In the genomic region with DNA sequence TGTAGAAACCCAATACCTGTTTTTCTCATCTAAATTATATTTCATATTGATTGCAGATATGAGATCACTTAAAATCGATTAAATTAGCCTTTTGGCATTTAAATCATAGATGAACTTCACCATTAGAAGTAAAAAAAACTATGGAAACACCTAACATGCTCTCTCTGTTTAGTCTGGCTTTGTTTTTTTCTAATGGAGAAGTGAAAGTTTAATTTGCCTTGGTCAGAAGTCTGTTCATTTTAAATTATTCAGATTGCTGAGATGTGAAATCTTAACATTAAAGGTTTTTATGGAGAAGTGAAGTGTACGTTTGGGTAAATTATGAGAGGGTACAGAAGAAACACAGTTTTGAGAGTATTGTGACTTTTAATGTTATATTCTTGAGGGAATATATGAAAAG, we compare ENCODE assay signal across 35 cellular contexts.
"Had no signal": no experiment of that assay in that cellular context is flagged by ENCODE, and none has a peak within 500 bp of the region (broad histone marks: within the 10 kb centered on the region; RNA-seq: fewer than 3 reads in every experiment).

No MANE protein-coding gene starts in this region.

- H3K27ac Mint-ChIP-seq: activated CD4-positive, alpha-beta T cell treated with anti-CD3 and anti-CD28 coated beads, Interleukin-2, amount 10 ng/mL, durations not matched to agents 24 days and 14 days; activated naive CD4-positive, alpha-beta T cell treated with anti-CD3 and anti-CD28 coated beads, Interleukin-2, amount 50 U/mL, for 24 hours; activated naive CD8-positive, alpha-beta T cell treated with anti-CD3 and anti-CD28 coated beads, Interleukin-2, amount 10 ng/mL, durations not matched to agents 7 days and 5 days; activated T-helper 1 cell treated with anti-CD3 and anti-CD28 coated beads, Interleukin-12 subunit alpha, Interleukin-12 subunit beta, Interleukin-2, Interleukin-4 antibody, amounts not matched to agents 30 ng/mL and 10 ng/mL and 1 ng/mL, durations not matched to agents 14 hours and 24 hours and 36 hours had no signal

- H3K9me3 ChIP-seq: ascending aorta had no signal

- H3K27me3 Mint-ChIP-seq: activated CD4-positive, alpha-beta T cell treated with anti-CD3 and anti-CD28 coated beads, Interleukin-2, amount 10 ng/mL, durations not matched to agents 24 days and 14 days; activated naive CD4-positive, alpha-beta T cell treated with anti-CD3 and anti-CD28 coated beads, Interleukin-2, amount 50 U/mL, for 24 hours; activated naive CD8-positive, alpha-beta T cell treated with anti-CD3 and anti-CD28 coated beads, Interleukin-2, amount 10 ng/mL, durations not matched to agents 7 days and 5 days had no signal

- H3K9me3 Mint-ChIP-seq: activated CD4-positive, alpha-beta T cell treated with anti-CD3 and anti-CD28 coated beads, Interleukin-2, amount 10 ng/mL, durations not matched to agents 24 days and 14 days; activated naive CD4-positive, alpha-beta T cell treated with anti-CD3 and anti-CD28 coated beads, Interleukin-2, amount 50 U/mL, for 24 hours; activated naive CD8-positive, alpha-beta T cell treated with anti-CD3 and anti-CD28 coated beads, Interleukin-2, amount 10 ng/mL, durations not matched to agents 7 days and 5 days; activated T-cell treated with anti-CD3 and anti-CD28 coated beads, Interleukin-2, amount 50 U/mL, for 4 hours; activated T-helper 1 cell treated with anti-CD3 and anti-CD28 coated beads, Interleukin-12 subunit alpha, Interleukin-12 subunit beta, Interleukin-2, Interleukin-4 antibody, amounts not matched to agents 30 ng/mL and 10 ng/mL and 1 ng/mL, durations not matched to agents 14 hours and 24 hours and 36 hours had no signal

- DNase-seq: activated CD4-positive, alpha-beta T cell treated with anti-CD3 and anti-CD28 coated beads, Interleukin-2, amount 10 ng/mL, durations not matched to agents 24 days and 14 days; activated CD4-positive, alpha-beta T cell treated with anti-CD3 and anti-CD28 coated beads, Interleukin-2, amount 50 U/mL, for 4 hours; activated CD8-positive, alpha-beta memory T cell treated with anti-CD3 and anti-CD28 coated beads, Interleukin-2, amount 50 U/mL, for 4 hours; activated effector memory CD4-positive, alpha-beta T cell treated with Interleukin-2 at 50 U/mL for 16 hours; activated naive CD8-positive, alpha-beta T cell treated with anti-CD3 and anti-CD28 coated beads, Interleukin-2, amount 10 ng/mL, durations not matched to agents 7 days and 5 days; activated T-cell treated with anti-CD3 and anti-CD28 coated beads for 4 hours; activated T-cell treated with anti-CD3 and anti-CD28 coated beads, Interleukin-2, amount 50 U/mL, for 4 hours; amygdala; MM.1S; MV-4-11; NCI-H1092 treated with DMSO at 0.1 percent for 48 hours; NCI-H1417; NCI-H146; NCI-H187; NCI-H2029 treated with DMSO at 0.1 percent for 48 hours; NCI-H2107; NCI-H2171; NCI-H510A; NCI-H526; NCI-H748 treated with DMSO at 0.1 percent for 48 hours; NK-92 treated with Interleukin-12 subunit alpha and Interleukin-12 subunit beta, amount 100 ng/mL, for 24 hours; PC-9; SIG-M5; SW 1271; T-helper 1 cell; T-helper 2 cell; T-helper 9 cell; WERI-Rb-1 had no signal

- H2AFZ ChIP-seq: PC-9 had no signal

- H3K27ac ChIP-seq: ascending aorta, cardiac muscle cell, PC-9, RWPE1, WERI-Rb-1 had no signal

- H3K36me3 ChIP-seq: WERI-Rb-1 had no signal

- H3K27me3 ChIP-seq: ascending aorta, cardiac muscle cell had no signal

- ATAC-seq: activated T-cell treated with anti-CD3 and anti-CD28 coated beads, Interleukin-2, amount 50 U/mL, for 4 hours; K562; Right ventricle myocardium inferior had no signal

- H3K4me3 Mint-ChIP-seq: activated CD4-positive, alpha-beta T cell treated with anti-CD3 and anti-CD28 coated beads, Interleukin-2, amount 10 ng/mL, durations not matched to agents 24 days and 14 days; activated naive CD4-positive, alpha-beta T cell treated with anti-CD3 and anti-CD28 coated beads, Interleukin-2, amount 50 U/mL, for 24 hours; activated naive CD8-positive, alpha-beta T cell treated with anti-CD3 and anti-CD28 coated beads, Interleukin-2, amount 10 ng/mL, durations not matched to agents 7 days and 5 days; activated T-cell treated with anti-CD3 and anti-CD28 coated beads, Interleukin-2, amount 50 U/mL, for 4 hours; activated T-helper 1 cell treated with anti-CD3 and anti-CD28 coated beads, Interleukin-12 subunit alpha, Interleukin-12 subunit beta, Interleukin-2, Interleukin-4 antibody, amounts not matched to agents 30 ng/mL and 10 ng/mL and 1 ng/mL, durations not matched to agents 14 hours and 24 hours and 36 hours had no signal

- H3K4me3 ChIP-seq: ascending aorta, cardiac muscle cell, K562, PC-9 had no signal

- H3K4me2 ChIP-seq: PC-9 had no signal

- H3K4me1 Mint-ChIP-seq: activated naive CD4-positive, alpha-beta T cell treated with anti-CD3 and anti-CD28 coated beads, Interleukin-2, amount 50 U/mL, for 24 hours had no signal
